Comparison of ENCODE assay signal across 1 cellular context in the genomic region with DNA sequence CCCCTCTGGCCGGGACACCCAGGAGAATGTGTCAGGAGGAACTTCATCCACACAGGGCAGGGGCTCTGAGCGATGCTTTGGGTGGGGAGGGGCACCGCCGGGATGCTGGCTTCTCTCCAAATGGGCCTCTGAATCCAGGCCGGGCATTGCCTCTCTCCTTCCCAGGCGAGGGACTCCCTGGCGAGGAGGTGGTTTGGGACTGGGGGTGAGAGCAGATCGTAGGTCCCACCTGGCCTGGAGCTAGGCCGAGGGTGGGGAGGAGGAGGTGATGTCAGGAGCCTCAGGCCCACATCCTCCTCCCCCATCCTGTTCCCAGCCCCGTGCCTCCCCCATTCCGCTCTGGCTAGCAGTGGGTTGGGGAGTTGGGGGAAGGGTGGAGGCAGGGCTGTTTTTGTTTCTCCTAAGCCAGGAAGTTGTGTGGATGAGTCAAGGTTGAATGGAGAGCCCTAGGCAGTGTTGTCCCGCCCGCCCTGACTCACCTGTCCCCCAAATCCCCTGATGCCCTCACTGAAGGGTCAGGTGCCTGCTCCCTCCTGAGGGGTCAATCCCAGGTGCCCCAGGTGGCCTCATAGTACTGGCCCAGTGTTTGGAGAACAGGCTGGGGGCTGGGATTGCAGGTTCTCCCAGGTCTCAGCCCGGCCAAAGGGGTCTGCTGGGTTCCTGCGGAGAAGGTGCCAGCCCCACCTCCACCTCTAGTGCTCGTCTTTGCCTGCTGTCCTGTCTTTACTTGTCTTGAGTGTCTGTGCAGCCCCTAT.
TF ChIP-seq lines count a peak whose summit lies in the region.

No MANE protein-coding gene starts in this region.

TF ChIP-seq in HepG2, 621 proteins besides CTCF, POLR2A, EP300 and RAD21 (continued from another document and continues in another):
- TF ChIP-seq THRA (CRISPR knock-in tag; IDR thresholded peaks at IDR 0.05; ENCODE audit: borderline replicate concordance) (peak; percentile 70; the same call in 1 of the 2 replicates), NBN (conservative IDR thresholded peaks at IDR 0.05) (no peak), HNRNPH1 (optimal IDR thresholded peaks at IDR 0.05; ENCODE audit: low read depth, low read length) (no peak), CHCHD3 (CRISPR knock-in tag; IDR thresholded peaks at IDR 0.05) (no peak), ZKSCAN5 (CRISPR knock-in tag; IDR thresholded peaks at IDR 0.05) (peak; percentile 76; the same call in 1 of the 2 replicates), NR2F6 (IDR thresholded peaks at IDR 0.05) (peak; percentile 31), NR2F6 (CRISPR knock-in tag; IDR thresholded peaks at IDR 0.05) (peak; percentile 83), RCOR2 (CRISPR knock-in tag; IDR thresholded peaks at IDR 0.05) (0 out of 2 replicates have a peak, but pooled peaks have one; percentile 32), FOXA3 (CRISPR knock-in tag; IDR thresholded peaks at IDR 0.05) (peak; percentile 65; the same call in 1 of the 2 replicates), SP1 (IDR thresholded peaks at IDR 0.05) (no peak), SP1 (CRISPR knock-in tag; IDR thresholded peaks at IDR 0.05) (0 out of 2 replicates have a peak, but pooled peaks have one; percentile 9), RXRA (CRISPR knock-in tag; IDR thresholded peaks at IDR 0.05) (peak; percentile 74; the same call in 1 of the 2 replicates), KIAA2018 (CRISPR knock-in tag; IDR thresholded peaks at IDR 0.05; ENCODE audit: borderline replicate concordance) (no peak), KDM5B (CRISPR knock-in tag; IDR thresholded peaks at IDR 0.05; ENCODE audit: borderline replicate concordance) (no peak), ZNF670 (CRISPR knock-in tag; IDR thresholded peaks at IDR 0.05; ENCODE audit: borderline replicate concordance) (peak; percentile 87; the same call in 1 of the 2 replicates), SP4 (CRISPR knock-in tag; IDR thresholded peaks at IDR 0.05) (peak; percentile 73; the same call in 1 of the 2 replicates), ZNF451 (CRISPR knock-in tag; IDR thresholded peaks at IDR 0.05) (no peak; the same call in 1 of the 2 replicates), SOX6 (IDR thresholded peaks at IDR 0.05) (no peak), SOX6 (CRISPR knock-in tag; IDR thresholded peaks at IDR 0.05) (no peak), ZNF687 (CRISPR knock-in tag; IDR thresholded peaks at IDR 0.05) (peak; percentile 87), PBX2 (CRISPR knock-in tag; IDR thresholded peaks at IDR 0.05) (no peak), NFYB (CRISPR knock-in tag; IDR thresholded peaks at IDR 0.05) (no peak), SIX1 (CRISPR knock-in tag; IDR thresholded peaks at IDR 0.05; ENCODE audit: borderline replicate concordance) (peak; percentile 24; the same call in 1 of the 2 replicates), GPBP1L1 (CRISPR knock-in tag; IDR thresholded peaks at IDR 0.05) (no peak), CREB1 (IDR thresholded peaks at IDR 0.05) (no peak), CREB1 (CRISPR knock-in tag; IDR thresholded peaks at IDR 0.05) (no peak)
- TF ChIP-seq, protein P1, sequence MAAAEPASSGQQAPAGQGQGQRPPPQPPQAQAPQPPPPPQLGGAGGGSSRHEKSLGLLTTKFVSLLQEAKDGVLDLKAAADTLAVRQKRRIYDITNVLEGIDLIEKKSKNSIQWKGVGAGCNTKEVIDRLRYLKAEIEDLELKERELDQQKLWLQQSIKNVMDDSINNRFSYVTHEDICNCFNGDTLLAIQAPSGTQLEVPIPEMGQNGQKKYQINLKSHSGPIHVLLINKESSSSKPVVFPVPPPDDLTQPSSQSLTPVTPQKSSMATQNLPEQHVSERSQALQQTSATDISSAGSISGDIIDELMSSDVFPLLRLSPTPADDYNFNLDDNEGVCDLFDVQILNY (CRISPR knock-in tag; conservative IDR thresholded peaks at IDR 0.05), result no peak
- TF ChIP-seq, protein P2, sequence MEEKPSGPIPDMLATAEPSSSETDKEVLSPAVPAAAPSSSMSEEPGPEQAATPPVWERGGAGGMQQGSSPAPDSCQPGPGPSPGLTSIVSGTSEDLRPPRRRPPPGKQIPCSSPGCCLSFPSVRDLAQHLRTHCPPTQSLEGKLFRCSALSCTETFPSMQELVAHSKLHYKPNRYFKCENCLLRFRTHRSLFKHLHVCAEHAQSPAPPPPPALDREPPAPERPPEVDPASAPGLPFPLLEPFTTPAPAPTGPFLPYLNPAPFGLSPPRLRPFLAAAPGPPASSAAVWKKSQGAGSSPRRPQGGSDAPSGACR (CRISPR knock-in tag; IDR thresholded peaks at IDR 0.05), result no peak
- TF ChIP-seq, protein P3, sequence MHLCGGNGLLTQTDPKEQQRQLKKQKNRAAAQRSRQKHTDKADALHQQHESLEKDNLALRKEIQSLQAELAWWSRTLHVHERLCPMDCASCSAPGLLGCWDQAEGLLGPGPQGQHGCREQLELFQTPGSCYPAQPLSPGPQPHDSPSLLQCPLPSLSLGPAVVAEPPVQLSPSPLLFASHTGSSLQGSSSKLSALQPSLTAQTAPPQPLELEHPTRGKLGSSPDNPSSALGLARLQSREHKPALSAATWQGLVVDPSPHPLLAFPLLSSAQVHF (CRISPR knock-in tag; IDR thresholded peaks at IDR 0.05), result no peak
- TF ChIP-seq, protein P4, sequence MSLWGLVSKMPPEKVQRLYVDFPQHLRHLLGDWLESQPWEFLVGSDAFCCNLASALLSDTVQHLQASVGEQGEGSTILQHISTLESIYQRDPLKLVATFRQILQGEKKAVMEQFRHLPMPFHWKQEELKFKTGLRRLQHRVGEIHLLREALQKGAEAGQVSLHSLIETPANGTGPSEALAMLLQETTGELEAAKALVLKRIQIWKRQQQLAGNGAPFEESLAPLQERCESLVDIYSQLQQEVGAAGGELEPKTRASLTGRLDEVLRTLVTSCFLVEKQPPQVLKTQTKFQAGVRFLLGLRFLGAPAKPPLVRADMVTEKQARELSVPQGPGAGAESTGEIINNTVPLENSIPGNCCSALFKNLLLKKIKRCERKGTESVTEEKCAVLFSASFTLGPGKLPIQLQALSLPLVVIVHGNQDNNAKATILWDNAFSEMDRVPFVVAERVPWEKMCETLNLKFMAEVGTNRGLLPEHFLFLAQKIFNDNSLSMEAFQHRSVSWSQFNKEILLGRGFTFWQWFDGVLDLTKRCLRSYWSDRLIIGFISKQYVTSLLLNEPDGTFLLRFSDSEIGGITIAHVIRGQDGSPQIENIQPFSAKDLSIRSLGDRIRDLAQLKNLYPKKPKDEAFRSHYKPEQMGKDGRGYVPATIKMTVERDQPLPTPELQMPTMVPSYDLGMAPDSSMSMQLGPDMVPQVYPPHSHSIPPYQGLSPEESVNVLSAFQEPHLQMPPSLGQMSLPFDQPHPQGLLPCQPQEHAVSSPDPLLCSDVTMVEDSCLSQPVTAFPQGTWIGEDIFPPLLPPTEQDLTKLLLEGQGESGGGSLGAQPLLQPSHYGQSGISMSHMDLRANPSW (CRISPR knock-in tag; IDR thresholded peaks at IDR 0.05; ENCODE audit: borderline replicate concordance), result no peak
